ENCODE assay signal across 11 cellular contexts in the genomic region with DNA sequence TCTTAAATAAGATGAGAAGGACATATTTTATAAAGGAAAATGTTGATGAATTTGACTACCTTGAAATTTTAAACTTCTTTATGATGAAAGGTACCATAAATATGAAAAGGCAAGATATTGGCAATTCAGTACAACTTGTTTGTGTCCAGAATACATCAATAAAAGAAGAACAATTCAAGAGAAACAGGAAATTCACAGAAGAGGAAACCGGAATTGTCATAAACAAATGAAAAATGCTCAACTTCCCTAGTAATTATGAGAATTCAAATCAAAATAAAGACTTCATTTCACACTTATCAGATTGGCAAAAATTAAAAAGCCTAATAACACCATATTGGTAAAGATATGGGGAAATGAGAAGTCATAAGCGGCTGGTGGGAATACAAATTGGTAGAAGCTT. TPM values are rescaled to one million over a fixed set of nuclear protein-coding genes. Genes with fewer than 3 reads are reported as not detected.
A peak's percentile ranks its signal among the peaks of the same experiment; 100 is the strongest.
DNase-seq lines count a peak whose midpoint lies in the region; ATAC-seq and TF ChIP-seq lines count a peak whose summit lies in the region.
"Had no signal": no experiment of that assay in that cellular context is flagged by ENCODE, and none has a peak within 500 bp of the region (broad histone marks: within the 10 kb centered on the region; RNA-seq: fewer than 3 reads in every experiment).

No MANE protein-coding gene starts in this region.

- H3K4me3 ChIP-seq in right atrium auricular region (no peak overlapping the region), right cardiac atrium (ENCODE audit: low read length) (no peak overlapping the region), upper lobe of right lung (peak overlapping the region; percentile 54)
- H3K4me3 ChIP-seq: SJCRH30 had no signal

- H3K27me3 ChIP-seq in right atrium auricular region (no peaks in the 10 kb centered on the region), right cardiac atrium (ENCODE audit: control insufficient read depth, insufficient read depth) (no peaks in the 10 kb centered on the region), upper lobe of right lung (no peaks in the 10 kb centered on the region)
- H3K27me3 ChIP-seq: SJCRH30 had no signal

- TF ChIP-seq CTCF in right atrium auricular region (IDR thresholded peaks at IDR 0.05): no peak
- no peak for TF ChIP-seq CTCF in activated CD8-positive, alpha-beta T cell treated with anti-CD3 and anti-CD28 coated beads for 36 hours (IDR thresholded peaks at IDR 0.05)
- TF ChIP-seq CTCF in upper lobe of right lung (IDR thresholded peaks at IDR 0.05): no peak

- no peaks in the 10 kb centered on the region for H3K9me3 Mint-ChIP-seq in activated CD8-positive, alpha-beta T cell treated with anti-CD3 and anti-CD28 coated beads for 36 hours

- no peak overlapping the region for H3K27ac Mint-ChIP-seq in activated CD8-positive, alpha-beta T cell treated with anti-CD3 and anti-CD28 coated beads for 36 hours

- no peak for DNase-seq in right atrium auricular region (ENCODE audit: low spot score)
- DNase-seq in right cardiac atrium: no peak
- DNase-seq in activated CD8-positive, alpha-beta T cell treated with anti-CD3 and anti-CD28 coated beads for 36 hours: no peak
- DNase-seq in lung microvascular endothelial cell (ENCODE audit: low read depth in 2 of 2): peak; percentile 43 to 52
- no peak for DNase-seq in upper lobe of right lung
- no peak for DNase-seq in ureter (ENCODE audit: low spot score)
- no peak for DNase-seq in KG1 (lab: John Stamatoyannopoulos, UW)
- DNase-seq: activated CD8-positive, alpha-beta memory T cell treated with anti-CD3 and anti-CD28 coated beads for 24 hours; SJCRH30; stimulated activated naive CD8-positive, alpha-beta T cell treated with anti-CD3 and anti-CD28 coated beads, Interleukin-15, Interleukin-2, amounts not matched to agents 100 U/mL and 50 U/mL, for 24 hours had no signal

- H3K4me1 ChIP-seq in right atrium auricular region: peaks cover 0 to 35% of the 10 kb centered on the region in 2 donors
- H3K4me1 ChIP-seq in right cardiac atrium (ENCODE audit: control insufficient read depth, insufficient read depth, low read length): peaks cover 4% of the 10 kb centered on the region
- peaks cover 33% of the 10 kb centered on the region for H3K4me1 ChIP-seq in upper lobe of right lung

- peaks cover 27% of the 10 kb centered on the region for H3K4me1 Mint-ChIP-seq in activated CD8-positive, alpha-beta T cell treated with anti-CD3 and anti-CD28 coated beads for 36 hours (ENCODE audit: low read depth)

- H3K27ac ChIP-seq in right atrium auricular region (peak overlapping the region; percentile 84 to 88), right cardiac atrium (ENCODE audit: low read length) (no peak overlapping the region), upper lobe of right lung (peak overlapping the region; percentile 61)
- H3K27ac ChIP-seq: SJCRH30 had no signal

- CTCF ChIA-PET in activated CD8-positive, alpha-beta T cell treated with anti-CD3 and anti-CD28 coated beads for 36 hours (lab: Charles Lee): interaction anchor here (1.4 to 4.0 kb wide), 2 partner anchors 112 to 251 kb away, joined by 3 to 12 read pairs; no protein-coding TSS in a partner anchor

- POLR2A ChIA-PET in activated CD8-positive, alpha-beta T cell treated with anti-CD3 and anti-CD28 coated beads for 36 hours (lab: Charles Lee): no interaction called here

- H3K27me3 Mint-ChIP-seq in activated CD8-positive, alpha-beta T cell treated with anti-CD3 and anti-CD28 coated beads for 36 hours: peaks cover 5% of the 10 kb centered on the region

- WGBS in right cardiac atrium: 71% methylated on average over 2 of the region's 2 CpGs

- H3K9me3 ChIP-seq in right atrium auricular region (no peaks in the 10 kb centered on the region), right cardiac atrium (ENCODE audit: control insufficient read depth, low read length) (no peaks in the 10 kb centered on the region), upper lobe of right lung (no peaks in the 10 kb centered on the region)
- H3K9me3 ChIP-seq: SJCRH30 had no signal

- H3K4me3 Mint-ChIP-seq in activated CD8-positive, alpha-beta T cell treated with anti-CD3 and anti-CD28 coated beads for 36 hours: peak overlapping the region; percentile 58

- intact Hi-C loops in right cardiac atrium (cut with DNase I): loop anchor here in 1 of 4 donors (5.0 kb wide), 1 partner anchor 111 kb away; no protein-coding TSS in a partner anchor
- intact Hi-C loops in activated CD8-positive, alpha-beta T cell treated with anti-CD3 and anti-CD28 coated beads for 36 hours (cut with micrococcal nuclease): no loop called here
- intact Hi-C loops in upper lobe of right lung (cut with DNase I): no loop called here

- H3K36me3 Mint-ChIP-seq in activated CD8-positive, alpha-beta T cell treated with anti-CD3 and anti-CD28 coated beads for 36 hours (ENCODE audit: low read depth): peaks cover 3% of the 10 kb centered on the region

- H3K36me3 ChIP-seq in right atrium auricular region: no peaks in the 10 kb centered on the region
- H3K36me3 ChIP-seq in upper lobe of right lung: no peaks in the 10 kb centered on the region
- H3K36me3 ChIP-seq: SJCRH30 had no signal

- no peak for ATAC-seq in right cardiac atrium
- ATAC-seq in activated CD8-positive, alpha-beta T cell treated with anti-CD3 and anti-CD28 coated beads for 36 hours: no peak
- ATAC-seq in upper lobe of right lung: no peak
- ATAC-seq in SK-N-SH treated with all-trans-retinoic acid at 6 μM for 48 hours: no peak

TF ChIP-seq in SK-N-SH treated with all-trans-retinoic acid at 6 μM for 48 hours, 23 proteins besides CTCF, POLR2A, EP300 and RAD21:
- TF ChIP-seq RARB (CRISPR knock-in tag; IDR thresholded peaks at IDR 0.05) (no peak), SNAI2 (CRISPR knock-in tag; IDR thresholded peaks at IDR 0.05) (no peak), ESRRG (CRISPR knock-in tag; IDR thresholded peaks at IDR 0.05) (no peak), ZNF565 (CRISPR knock-in tag; conservative IDR thresholded peaks at IDR 0.05; ENCODE audit: low read depth) (no peak), ISL1 (CRISPR knock-in tag; IDR thresholded peaks at IDR 0.05) (no peak), ZFP3 (CRISPR knock-in tag; IDR thresholded peaks at IDR 0.05) (no peak), GLIS3 (CRISPR knock-in tag; IDR thresholded peaks at IDR 0.05) (no peak), TCF4 (CRISPR knock-in tag; IDR thresholded peaks at IDR 0.05; ENCODE audit: borderline replicate concordance) (no peak), ZC3H10 (CRISPR knock-in tag; IDR thresholded peaks at IDR 0.05) (no peak), TSHZ2 (CRISPR knock-in tag; IDR thresholded peaks at IDR 0.05) (no peak), ZFP30 (CRISPR knock-in tag; IDR thresholded peaks at IDR 0.05) (no peak), ARNTL (CRISPR knock-in tag; IDR thresholded peaks at IDR 0.05; ENCODE audit: borderline replicate concordance, low read depth) (no peak)
- TF ChIP-seq, protein P1, sequence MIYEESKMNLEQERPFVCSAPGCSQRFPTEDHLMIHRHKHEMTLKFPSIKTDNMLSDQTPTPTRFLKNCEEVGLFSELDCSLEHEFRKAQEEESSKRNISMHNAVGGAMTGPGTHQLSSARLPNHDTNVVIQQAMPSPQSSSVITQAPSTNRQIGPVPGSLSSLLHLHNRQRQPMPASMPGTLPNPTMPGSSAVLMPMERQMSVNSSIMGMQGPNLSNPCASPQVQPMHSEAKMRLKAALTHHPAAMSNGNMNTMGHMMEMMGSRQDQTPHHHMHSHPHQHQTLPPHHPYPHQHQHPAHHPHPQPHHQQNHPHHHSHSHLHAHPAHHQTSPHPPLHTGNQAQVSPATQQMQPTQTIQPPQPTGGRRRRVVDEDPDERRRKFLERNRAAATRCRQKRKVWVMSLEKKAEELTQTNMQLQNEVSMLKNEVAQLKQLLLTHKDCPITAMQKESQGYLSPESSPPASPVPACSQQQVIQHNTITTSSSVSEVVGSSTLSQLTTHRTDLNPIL (CRISPR knock-in tag; IDR thresholded peaks at IDR 0.05; ENCODE audit: low read depth): no peak

RNA-seq across cellular contexts. Expression of gene WSB1, which starts 54.3 kb away (rescaled TPM):
- total RNA-seq in right atrium auricular region: 10 to 100 TPM; 38.0 to 44.7 TPM
- 100 to 1,000 TPM in 1 of 4 donors, 10 to 100 TPM in 3; 74.6 to 130 (median 91.7) TPM for total RNA-seq in right cardiac atrium
- polyA plus RNA-seq in right cardiac atrium: 65.6 TPM
- 100 to 1,000 TPM; 224 to 231 TPM for total RNA-seq in activated CD8-positive, alpha-beta T cell treated with anti-CD3 and anti-CD28 coated beads for 36 hours
- 276 and 293 TPM in 2 replicates for total RNA-seq in lung microvascular endothelial cell
- total RNA-seq in upper lobe of right lung: 360 TPM
- total RNA-seq in ureter: 204 TPM

Comparison
In these comparisons a context has a peak if more than half of its experiments do, and no peak if none do; other contexts are left out.
1. DNase-seq: peak in lung microvascular endothelial cell (2 of 2); none in right atrium auricular region (single experiment), right cardiac atrium (0 of 3), activated CD8-positive, alpha-beta T cell treated with anti-CD3 and anti-CD28 coated beads for 36 hours (single experiment), upper lobe of right lung (single experiment), ureter (single experiment) and KG1 (single experiment).